9 cellular contexts compared by ENCODE assay signal in the genomic region with DNA sequence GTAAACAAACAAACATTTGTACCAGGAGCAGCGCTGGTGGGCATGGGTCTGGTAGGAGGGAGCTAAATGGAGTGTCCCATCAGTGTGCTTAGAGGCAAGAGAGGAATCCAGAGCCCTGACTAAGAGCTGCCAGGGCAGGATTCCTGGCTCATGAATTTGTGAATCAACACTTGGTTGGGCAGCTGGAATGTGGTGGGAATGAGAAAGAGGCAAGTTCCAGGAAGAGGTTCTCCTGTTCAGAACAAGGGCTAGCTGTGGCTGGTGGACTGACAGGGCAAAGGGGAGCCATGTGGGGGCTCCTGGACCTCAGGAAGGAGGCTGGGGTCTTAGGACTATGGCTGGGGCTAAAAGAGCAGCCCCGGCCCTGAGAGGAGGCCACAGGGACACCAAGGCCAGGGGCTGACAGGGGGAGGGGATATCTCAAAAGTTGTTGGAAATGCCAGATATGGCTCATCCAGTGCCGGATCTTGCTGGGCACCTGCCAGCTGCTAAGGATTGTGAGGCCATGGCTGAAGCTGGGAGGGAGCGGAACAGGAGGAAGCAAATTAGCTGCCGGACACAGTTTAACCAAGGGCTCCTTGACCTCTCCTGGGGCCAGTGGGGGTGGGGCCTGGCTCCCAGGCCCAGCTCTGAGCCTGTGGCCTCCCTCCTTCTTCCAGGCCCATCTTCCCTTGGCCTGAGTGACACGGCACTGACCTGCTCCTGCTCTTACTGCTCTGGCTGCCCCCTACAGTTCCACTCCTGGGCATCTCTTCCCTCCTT. TPM values are rescaled to one million over a fixed set of nuclear protein-coding genes. Genes with fewer than 3 reads are reported as not detected.
DNase-seq lines count a peak whose midpoint lies in the region; ATAC-seq and TF ChIP-seq lines count a peak whose summit lies in the region.
"Had no signal": no experiment of that assay in that cellular context is flagged by ENCODE, and none has a peak within 500 bp of the region (broad histone marks: within the 10 kb centered on the region; RNA-seq: fewer than 3 reads in every experiment).

No MANE protein-coding gene starts in this region.

- peak overlapping the region; percentile 65 to 78 for H3K27ac ChIP-seq in left lung

- H3K36me3 ChIP-seq in left lung: no peaks in the 10 kb centered on the region

- TF ChIP-seq CTCF in left lung (IDR thresholded peaks at IDR 0.05) (no peak), type B pancreatic cell (conservative IDR thresholded peaks at IDR 0.05) (no peak)

- no peaks in the 10 kb centered on the region for H3K36me3 Mint-ChIP-seq in type B pancreatic cell

- H3K27me3 ChIP-seq in left lung: no peaks in the 10 kb centered on the region

- no peak overlapping the region for H3K4me3 Mint-ChIP-seq in type B pancreatic cell

- H3K9me3 ChIP-seq in left lung: no peaks in the 10 kb centered on the region

- no peaks in the 10 kb centered on the region for H3K9me3 Mint-ChIP-seq in type B pancreatic cell

- DNase-seq in LoVo (ENCODE audit: low spot score) (peak; percentile 32), cerebellar cortex (ENCODE audit: low spot score) (peak; percentile 14), left lung (peak; percentile 61 to 79), type B pancreatic cell (ENCODE audit: extremely low spot score, unreplicated experiment) (peak; percentile 51), pons (ENCODE audit: low spot score) (no peak), NOMO-1 treated with DMSO at 0.1 percent for 48 hours (lab: John Stamatoyannopoulos, UW; ENCODE audit: unreplicated experiment) (no peak), NCI-H1694 (lab: John Stamatoyannopoulos, UW) (no peak)
- DNase-seq: activated CD4-positive, CD25-positive, alpha-beta regulatory T cell; Kasumi-1 had no signal

- intact Hi-C loops in left lung (cut with DNase I): no loop called here

- peak; percentile 89 for ATAC-seq in left lung

- no peaks in the 10 kb centered on the region for H3K27me3 Mint-ChIP-seq in type B pancreatic cell

- H3K4me1 ChIP-seq in left lung: peaks cover 0 to 12% of the 10 kb centered on the region in 2 donors

- peak overlapping the region; percentile 38 for H3K27ac Mint-ChIP-seq in type B pancreatic cell

- no peak overlapping the region for H3K4me3 ChIP-seq in left lung

- peaks cover 7% of the 10 kb centered on the region for H3K4me1 Mint-ChIP-seq in type B pancreatic cell (ENCODE audit: unreplicated experiment)

RNA-seq across cellular contexts. Expression of gene P2RY6, which starts 14.6 kb away (rescaled TPM):
- total RNA-seq in left lung (1 to 10 TPM; 2.2 to 4.8 TPM), type B pancreatic cell (ENCODE audit: low replicate concordance) (3.0 and 14.8 TPM in 2 replicates)

RNA-seq across cellular contexts. Expression of gene P2RY2, which starts 39.4 kb away (rescaled TPM):
- total RNA-seq in left lung (10 to 100 TPM in 1 of 2 donors, 1 to 10 TPM in 1; 9.3 to 10.3 TPM), type B pancreatic cell (ENCODE audit: low replicate concordance) (12.1 and 25.3 TPM in 2 replicates)

RNA-seq across cellular contexts. Expression of gene ARHGEF17, which starts 50.6 kb away (rescaled TPM):
- total RNA-seq in left lung: 10 to 100 TPM; 56.3 to 69.1 TPM
- total RNA-seq in type B pancreatic cell (ENCODE audit: low replicate concordance): 29.2 and 69.7 TPM in 2 replicates

Comparison
In these comparisons a context has a peak if more than half of its experiments do, and no peak if none do; other contexts are left out.
1. DNase-seq: peak in LoVo (single experiment), cerebellar cortex (single experiment), left lung (2 of 2) and type B pancreatic cell (single experiment); none in pons (single experiment), NOMO-1 treated with DMSO at 0.1 percent for 48 hours (single experiment) and NCI-H1694 (single experiment).